ENCODE assay signal across 19 cellular contexts in genomic region chr3:132079150-132079549, GRCh38. TPM values are rescaled to one million over a fixed set of nuclear protein-coding genes. Genes with fewer than 3 reads are reported as not detected.
DNase-seq lines count a peak whose midpoint lies in the region; ATAC-seq and TF ChIP-seq lines count a peak whose summit lies in the region.
"Had no signal": no experiment of that assay in that cellular context is flagged by ENCODE, and none has a peak within 500 bp of the region (broad histone marks: within the 10 kb centered on the region; RNA-seq: fewer than 3 reads in every experiment).

No MANE protein-coding gene starts in this region.

- H4K20me1 ChIP-seq in GM23248 (ENCODE audit: insufficient read depth) = no peaks in the 10 kb centered on the region
- no peaks in the 10 kb centered on the region for H4K20me1 ChIP-seq in hepatocyte (ENCODE audit: insufficient read depth, poor library complexity, severe bottlenecking)
- H4K20me1 ChIP-seq: BLaER1 had no signal

- ATAC-seq in GM21515 (IDR thresholded peaks at IDR 0.05; ENCODE audit: unreplicated experiment) = no peak

- WGBS in GM23248 (ENCODE audit: low coverage in 1 of 2, low lambda C conversion rate in 2 of 2, missing lambda C conversion rate in 2 of 2), 2 experiments = 0% methylated on average over 1 of the region's 1 CpG
- 54% methylated on average over 1 of the region's 1 CpG for WGBS in hepatocyte (ENCODE audit: low lambda C conversion rate, missing lambda C conversion rate)

- H3F3A ChIP-seq in GM23248 (ENCODE audit: insufficient read depth) = peaks cover 6% of the 10 kb centered on the region; the same call in 1 of the 2 replicates

- no peak overlapping the region for H3K4me2 ChIP-seq in GM23248 (ENCODE audit: unreplicated experiment)
- no peak overlapping the region for H3K4me2 ChIP-seq in hepatocyte
- H3K4me2 ChIP-seq: BLaER1, KMS-11 had no signal

- no peaks in the 10 kb centered on the region for H3K27me3 ChIP-seq in GM23248 (replicated peaks; ENCODE audit: insufficient read depth)
- H3K27me3 ChIP-seq in hepatocyte = no peaks in the 10 kb centered on the region
- H3K27me3 ChIP-seq: BLaER1, MG63 had no signal

- H3K79me2 ChIP-seq in GM23248 (ENCODE audit: insufficient read depth) = no peaks in the 10 kb centered on the region
- H3K79me2 ChIP-seq in hepatocyte = no peaks in the 10 kb centered on the region

- in situ Hi-C loops in GM23248 (cut with MboI) (no loop called here), astrocyte of the spinal cord (cut with HindIII; ENCODE audit: low sequenced_read_pairs) (no loop called here)

- H3K36me3 ChIP-seq in GM23248 (ENCODE audit: low read depth) (no peaks in the 10 kb centered on the region), hepatocyte (replicated peaks; ENCODE audit: insufficient read depth, low read depth) (no peaks in the 10 kb centered on the region)
- H3K36me3 ChIP-seq: BLaER1, MG63 had no signal

- H3K4me1 ChIP-seq in GM23248 (ENCODE audit: insufficient read depth) = peaks cover 7% of the 10 kb centered on the region; the same call in 1 of the 2 replicates
- H3K4me1 ChIP-seq in hepatocyte (ENCODE audit: insufficient read depth) = no peaks in the 10 kb centered on the region
- H3K4me1 ChIP-seq: BLaER1 had no signal

- TF ChIP-seq CTCF in astrocyte of the spinal cord (IDR thresholded peaks at IDR 0.05; ENCODE audit: low read depth, low read length) (no peak), hepatocyte (IDR thresholded peaks at IDR 0.05; ENCODE audit: poor library complexity) (no peak)

- H3K9me3 ChIP-seq in GM23248 (ENCODE audit: low read depth) (no peaks in the 10 kb centered on the region), hepatocyte (ENCODE audit: low read depth) (no peaks in the 10 kb centered on the region)
- H3K9me3 ChIP-seq: BLaER1, MG63 had no signal

- H3K9me2 ChIP-seq in GM23248 (ENCODE audit: insufficient read depth) (no peaks in the 10 kb centered on the region), hepatocyte (replicated peaks; ENCODE audit: insufficient read depth) (no peaks in the 10 kb centered on the region)

- H3K4me3 ChIP-seq in GM23248 (no peak overlapping the region), astrocyte of the spinal cord (ENCODE audit: low read depth, low read length) (no peak overlapping the region), hepatocyte (no peak overlapping the region)
- H3K4me3 ChIP-seq: BLaER1, MG63 had no signal

- H3K9ac ChIP-seq in GM23248 = no peak overlapping the region
- H3K9ac ChIP-seq: BLaER1, KMS-11 had no signal

- H3K27ac ChIP-seq in GM23248 = no peak overlapping the region
- H3K27ac ChIP-seq in hepatocyte = no peak overlapping the region
- H3K27ac ChIP-seq: BLaER1, KMS-11, RWPE1 had no signal

- no peak overlapping the region for H2AFZ ChIP-seq in GM23248
- no peak overlapping the region for H2AFZ ChIP-seq in hepatocyte

- DNase-seq in GM23248 = peak; percentile 33
- DNase-seq in NCI-H82 (lab: John Stamatoyannopoulos, UW) = peak; percentile 46
- peak; percentile 9 for DNase-seq in astrocyte of the spinal cord (ENCODE audit: low read depth, low spot score)
- DNase-seq in hepatocyte (ENCODE audit: low spot score) = peak; percentile 7
- no peak for DNase-seq in AG08395 (ENCODE audit: low spot score)
- no peak for DNase-seq in DMS114 treated with DMSO at 0.1 percent for 48 hours (lab: John Stamatoyannopoulos, UW; ENCODE audit: unreplicated experiment)
- DNase-seq: CD8-positive, alpha-beta memory T cell; GF-D8; MG63; NCI-H1105; NCI-H1930; NCI-H526; NK-92 treated with Interleukin-12 subunit alpha and Interleukin-12 subunit beta, amount 100 ng/mL, for 24 hours had no signal

RNA-seq across cellular contexts. Expression of gene CPNE4, which starts 44.3 kb away (rescaled TPM):
- 0.11 and 0.25 TPM in 2 replicates for total RNA-seq in GM23248 (2014; rRNA removed; shearing (Covaris generic))
- 0.44 and 0.95 TPM in 2 replicates for polyA plus RNA-seq in GM23248 (2016; fragmentation: Nextera tagmentation; extraction: Ambion mirVana)
- 0.37 and 1.8 TPM in 2 replicates for total RNA-seq in hepatocyte
- polyA plus RNA-seq in hepatocyte = 0.52 and 0.95 TPM in 2 replicates
- total RNA-seq: CD8-positive, alpha-beta memory T cell; SK-MEL-5 had no signal
- polyA plus RNA-seq: AG04450; CD8-positive, alpha-beta memory T cell had no signal

Comparison
In these comparisons a context has a peak if more than half of its experiments do, and no peak if none do; other contexts are left out.
1. DNase-seq: peak in GM23248 (single experiment), NCI-H82 (single experiment), astrocyte of the spinal cord (single experiment) and hepatocyte (single experiment); none in AG08395 (single experiment) and DMS114 treated with DMSO at 0.1 percent for 48 hours (single experiment).